ENCODE assay signal across 22 cellular contexts in the genomic region with DNA sequence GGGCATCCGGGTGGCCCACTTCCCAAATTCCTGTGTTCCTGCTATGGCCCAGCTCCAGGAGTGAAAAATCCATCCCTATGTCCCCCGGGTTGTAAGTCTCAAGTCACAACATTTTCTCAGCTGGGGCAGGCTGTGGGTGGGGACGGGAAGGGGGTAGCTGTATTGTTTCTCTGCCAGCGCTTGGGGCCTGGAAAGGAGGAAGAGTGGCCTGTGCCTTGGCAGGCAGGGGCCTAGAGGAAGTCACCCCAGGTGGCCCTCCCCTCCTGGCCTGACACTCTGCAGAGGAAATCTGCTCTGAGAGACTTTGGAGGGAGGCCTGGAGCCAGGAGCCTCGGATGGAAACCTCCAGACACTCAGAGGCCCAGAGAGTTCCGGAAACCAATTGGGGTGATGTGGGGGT. TPM values are rescaled to one million over a fixed set of nuclear protein-coding genes. Genes with fewer than 3 reads are reported as not detected.
DNase-seq lines count a peak whose midpoint lies in the region; ATAC-seq and TF ChIP-seq lines count a peak whose summit lies in the region.
"Had no signal": no experiment of that assay in that cellular context is flagged by ENCODE, and none has a peak within 500 bp of the region (broad histone marks: within the 10 kb centered on the region; RNA-seq: fewer than 3 reads in every experiment).

No MANE protein-coding gene starts in this region.

- DNase-seq in GDM1 (lab: John Stamatoyannopoulos, UW) (peak; percentile 39), UCSD-AML1 (lab: John Stamatoyannopoulos, UW; ENCODE audit: unreplicated experiment) (peak; percentile 72), right cardiac atrium (peak in 2 of 3 donors; percentile 82 to 83), NCI-H128 (lab: John Stamatoyannopoulos, UW; ENCODE audit: unreplicated experiment) (no peak), HuH-7 (ENCODE audit: low spot score) (no peak), testis (no peak), cortex of kidney (lab: John Stamatoyannopoulos, UW) (no peak)
- DNase-seq: ACHN; activated CD8-positive, alpha-beta T cell treated with anti-CD3 and anti-CD28 coated beads for 36 hours; activated naive CD4-positive, alpha-beta T cell treated with Interleukin-2 at 50 U/mL for 16 hours; amygdala; central memory CD4-positive, alpha-beta T cell; left colon; NCI-H1694 treated with DMSO at 0.1 percent for 48 hours; stimulated activated CD4-positive, alpha-beta T cell treated with anti-CD3 and anti-CD28 coated beads, Interleukin-12 subunit alpha, Interleukin-12 subunit beta, amount 100 ng/mL, for 4 hours had no signal

- intact Hi-C loops in right cardiac atrium (cut with DNase I) = no loop called here
- intact Hi-C loops in testis (cut with DNase I; ENCODE audit: low total_unique reads) = no loop called here

- no peaks in the 10 kb centered on the region for H3K9me3 ChIP-seq in right cardiac atrium (ENCODE audit: control insufficient read depth, low read length)
- no peaks in the 10 kb centered on the region for H3K9me3 ChIP-seq in testis
- H3K9me3 ChIP-seq: prostate gland had no signal

- no peak overlapping the region for H3K4me3 ChIP-seq in right cardiac atrium (ENCODE audit: low read length)
- no peak overlapping the region for H3K4me3 ChIP-seq in skin epidermis
- no peak overlapping the region for H3K4me3 ChIP-seq in testis
- H3K4me3 ChIP-seq: gastroesophageal sphincter, GM23338, prostate gland had no signal

- H3K36me3 ChIP-seq in testis (ENCODE audit: low read depth, missing control alignments) = no peaks in the 10 kb centered on the region
- H3K36me3 ChIP-seq: gastroesophageal sphincter, prostate gland had no signal

- peak; percentile 56 to 57 for ATAC-seq in right cardiac atrium
- ATAC-seq: activated CD8-positive, alpha-beta T cell treated with anti-CD3 and anti-CD28 coated beads for 36 hours; gastroesophageal sphincter; GM23338; left colon had no signal

- no peak for TF ChIP-seq POLR2A in testis (IDR thresholded peaks at IDR 0.05)

- WGBS in right cardiac atrium = 25% methylated on average over 6 of the region's 6 CpGs
- 55 to 76% methylated on average over 3 to 6 of the region's 6 CpGs for WGBS in testis, 2 donors

- TF ChIP-seq CTCF in testis (IDR thresholded peaks at IDR 0.05) = no peak

- H3K4me1 ChIP-seq in right cardiac atrium (ENCODE audit: control insufficient read depth, insufficient read depth, low read length) (peaks cover 13% of the 10 kb centered on the region), testis (peaks cover 39% of the 10 kb centered on the region)
- H3K4me1 ChIP-seq: prostate gland had no signal

- no peaks in the 10 kb centered on the region for H3K27me3 ChIP-seq in right cardiac atrium (ENCODE audit: control insufficient read depth, insufficient read depth)
- no peaks in the 10 kb centered on the region for H3K27me3 ChIP-seq in testis

- H3K27ac ChIP-seq in right cardiac atrium (ENCODE audit: low read length) (peak overlapping the region; percentile 54), skin epidermis (peak overlapping the region in 12 of 21 experiments; percentile 1 to 79 (median 26)), testis (peak overlapping the region in 1 of 2 donors; percentile 63)
- H3K27ac ChIP-seq: prostate gland had no signal

RNA-seq across cellular contexts. Expression of a gene that starts 10.6 kb away (rescaled TPM):
- total RNA-seq in right cardiac atrium (1 to 10 TPM; 1.7 to 5.8 (median 3.0) TPM), testis (1 to 10 TPM; 2.3 to 2.8 TPM)
- polyA plus RNA-seq in right cardiac atrium (1.6 TPM), testis (ENCODE audit: insufficient read depth, low read depth, low replicate concordance) (2.0 TPM)
- total RNA-seq: epithelial cell of proximal tubule had no signal
- polyA plus RNA-seq: CD14-positive monocyte had no signal

RNA-seq across cellular contexts. Expression of a gene that starts 14.8 kb away (rescaled TPM):
- total RNA-seq in right cardiac atrium (under 1 TPM in 3 of 4 donors, not detected in 1; 0.11 to 0.25 (median 0.15) TPM), testis (10 to 100 TPM in 1 of 2 donors, 1 to 10 TPM in 1; 8.6 to 12.2 TPM)
- polyA plus RNA-seq in right cardiac atrium (0.45 TPM), testis (ENCODE audit: insufficient read depth, low read depth, low replicate concordance) (21.8 TPM)

RNA-seq across cellular contexts. Expression of a gene that starts 37.1 kb away (rescaled TPM):
- total RNA-seq in right cardiac atrium (10 to 100 TPM; 17.6 to 31.7 (median 26.3) TPM), testis (10 to 100 TPM in 1 of 2 donors, 1 to 10 TPM in 1; 5.2 to 11.3 TPM)
- polyA plus RNA-seq in right cardiac atrium (50.3 TPM), testis (ENCODE audit: insufficient read depth, low read depth, low replicate concordance) (12.1 TPM)
- total RNA-seq: neural crest cell had no signal

RNA-seq across cellular contexts. Expression of a gene that starts 51.2 kb away (rescaled TPM):
- total RNA-seq in right cardiac atrium (1 to 10 TPM; 1.1 to 2.5 (median 2.1) TPM), testis (under 1 TPM; 0.62 to 0.87 TPM)
- polyA plus RNA-seq in right cardiac atrium (2.7 TPM), testis (ENCODE audit: insufficient read depth, low read depth, low replicate concordance) (4.3 TPM)
- total RNA-seq: epithelial cell of proximal tubule had no signal

Comparison
In these comparisons a context has a peak if more than half of its experiments do, and no peak if none do; other contexts are left out.
1. DNase-seq: peak in GDM1 (single experiment), UCSD-AML1 (single experiment) and right cardiac atrium (2 of 3); none in NCI-H128 (single experiment), HuH-7 (single experiment), testis (single experiment) and cortex of kidney (single experiment).
2. RNA of a gene that starts 14.8 kb away (total RNA-seq): 8.6 to 12.2 TPM in testis; 0.11 to 0.25 TPM in right cardiac atrium; every median in the first group is over 4 times any median in the second.